7 cellular contexts compared by ENCODE assay signal in genomic region chr12:15787801-15788200, GRCh38. TPM values are rescaled to one million over a fixed set of nuclear protein-coding genes. Genes with fewer than 3 reads are reported as not detected.
A peak's percentile ranks its signal among the peaks of the same experiment; 100 is the strongest.
DNase-seq lines count a peak whose midpoint lies in the region; ATAC-seq and TF ChIP-seq lines count a peak whose summit lies in the region.

No MANE protein-coding gene starts in this region.

- peaks cover 31% of the 10 kb centered on the region for H3K36me3 Mint-ChIP-seq in HFFc6 (ENCODE audit: low read depth)
- no peaks in the 10 kb centered on the region for H3K36me3 Mint-ChIP-seq in activated T-helper 2 cell treated with anti-CD3 and anti-CD28 coated beads, Interferon-gamma antibody, Interleukin-2, Interleukin-4, amounts not matched to agents 10 μg/mL and 5 μg/mL and 100 μg/mL, durations not matched to agents 14 hours and 24 hours and 36 hours (ENCODE audit: low read depth)
- H3K36me3 Mint-ChIP-seq in immature natural killer cell, result no peaks in the 10 kb centered on the region
- no peaks in the 10 kb centered on the region for H3K36me3 Mint-ChIP-seq in stimulated activated effector memory CD8-positive, alpha-beta T cell treated with anti-CD3 and anti-CD28 coated beads, Interleukin-12 subunit alpha, Interleukin-12 subunit beta, amount 100 ng/mL, for 72 hours

- H3K27me3 Mint-ChIP-seq in HFFc6 (ENCODE audit: insufficient read depth) (no peaks in the 10 kb centered on the region), immature natural killer cell (ENCODE audit: low read depth in 3 of 3) (peaks cover 14 to 33% (median 15%) of the 10 kb centered on the region in 3 donors)
- peaks cover 62% of the 10 kb centered on the region for H3K27me3 Mint-ChIP-seq in activated T-helper 2 cell treated with anti-CD3 and anti-CD28 coated beads, Interferon-gamma antibody, Interleukin-2, Interleukin-4, amounts not matched to agents 10 μg/mL and 5 μg/mL and 100 μg/mL, durations not matched to agents 14 hours and 24 hours and 36 hours (ENCODE audit: low read depth)

- DNase-seq in HFFc6 (no peak), immature natural killer cell (no peak), NCI-H226 (no peak), HK-2 (ENCODE audit: unreplicated experiment) (no peak)
- DNase-seq in activated T-helper 2 cell treated with anti-CD3 and anti-CD28 coated beads, Interferon-gamma antibody, Interleukin-2, Interleukin-4, amounts not matched to agents 10 μg/mL and 5 μg/mL and 100 μg/mL, durations not matched to agents 14 hours and 24 hours and 36 hours (ENCODE audit: low spot score), result no peak
- DNase-seq in stimulated activated effector memory CD8-positive, alpha-beta T cell treated with anti-CD3 and anti-CD28 coated beads, Interleukin-12 subunit alpha, Interleukin-12 subunit beta, amount 100 ng/mL, for 72 hours (ENCODE audit: low spot score in 2 of 2), result no peak

- H3K4me1 Mint-ChIP-seq in HFFc6 (ENCODE audit: low read depth) (peaks cover 56% of the 10 kb centered on the region), immature natural killer cell (peaks cover 14 to 20% of the 10 kb centered on the region in 2 donors)
- peaks cover 16% of the 10 kb centered on the region for H3K4me1 Mint-ChIP-seq in activated T-helper 2 cell treated with anti-CD3 and anti-CD28 coated beads, Interferon-gamma antibody, Interleukin-2, Interleukin-4, amounts not matched to agents 10 μg/mL and 5 μg/mL and 100 μg/mL, durations not matched to agents 14 hours and 24 hours and 36 hours (ENCODE audit: low read depth)
- H3K4me1 Mint-ChIP-seq in stimulated activated effector memory CD8-positive, alpha-beta T cell treated with anti-CD3 and anti-CD28 coated beads, Interleukin-12 subunit alpha, Interleukin-12 subunit beta, amount 100 ng/mL, for 72 hours, result peaks cover 16% of the 10 kb centered on the region

- no peak for ATAC-seq in stimulated activated effector memory CD8-positive, alpha-beta T cell treated with anti-CD3 and anti-CD28 coated beads, Interleukin-12 subunit alpha, Interleukin-12 subunit beta, amount 100 ng/mL, for 72 hours
- no peak for ATAC-seq in GM21825 (IDR thresholded peaks at IDR 0.05; ENCODE audit: unreplicated experiment)

- H3K27ac Mint-ChIP-seq in HFFc6 (peak overlapping the region; percentile 60), immature natural killer cell (no peak overlapping the region)
- H3K27ac Mint-ChIP-seq in activated T-helper 2 cell treated with anti-CD3 and anti-CD28 coated beads, Interferon-gamma antibody, Interleukin-2, Interleukin-4, amounts not matched to agents 10 μg/mL and 5 μg/mL and 100 μg/mL, durations not matched to agents 14 hours and 24 hours and 36 hours, result no peak overlapping the region
- no peak overlapping the region for H3K27ac Mint-ChIP-seq in stimulated activated effector memory CD8-positive, alpha-beta T cell treated with anti-CD3 and anti-CD28 coated beads, Interleukin-12 subunit alpha, Interleukin-12 subunit beta, amount 100 ng/mL, for 72 hours

- no peak for TF ChIP-seq CTCF in HFFc6 (IDR thresholded peaks at IDR 0.05)

- H3K9me3 Mint-ChIP-seq in HFFc6, result no peaks in the 10 kb centered on the region
- no peaks in the 10 kb centered on the region for H3K9me3 Mint-ChIP-seq in activated T-helper 2 cell treated with anti-CD3 and anti-CD28 coated beads, Interferon-gamma antibody, Interleukin-2, Interleukin-4, amounts not matched to agents 10 μg/mL and 5 μg/mL and 100 μg/mL, durations not matched to agents 14 hours and 24 hours and 36 hours
- no peaks in the 10 kb centered on the region for H3K9me3 Mint-ChIP-seq in immature natural killer cell
- H3K9me3 Mint-ChIP-seq in stimulated activated effector memory CD8-positive, alpha-beta T cell treated with anti-CD3 and anti-CD28 coated beads, Interleukin-12 subunit alpha, Interleukin-12 subunit beta, amount 100 ng/mL, for 72 hours, result no peaks in the 10 kb centered on the region

- intact Hi-C loops in activated T-helper 2 cell treated with anti-CD3 and anti-CD28 coated beads, Interferon-gamma antibody, Interleukin-2, Interleukin-4, amounts not matched to agents 10 μg/mL and 5 μg/mL and 100 μg/mL, durations not matched to agents 14 hours and 24 hours and 36 hours (cut with micrococcal nuclease), result loop anchor here (5.0 to 10.0 kb wide), 3 partner anchors 86 to 196 kb away; partner anchors contain the start of gene STRAP

- H3K4me3 Mint-ChIP-seq in HFFc6, result peak overlapping the region; percentile 92
- H3K4me3 Mint-ChIP-seq in activated T-helper 2 cell treated with anti-CD3 and anti-CD28 coated beads, Interferon-gamma antibody, Interleukin-2, Interleukin-4, amounts not matched to agents 10 μg/mL and 5 μg/mL and 100 μg/mL, durations not matched to agents 14 hours and 24 hours and 36 hours (ENCODE audit: low read depth), result peak overlapping the region; percentile 76
- peak overlapping the region; percentile 83 to 91 (median 89) for H3K4me3 Mint-ChIP-seq in immature natural killer cell
- H3K4me3 Mint-ChIP-seq in stimulated activated effector memory CD8-positive, alpha-beta T cell treated with anti-CD3 and anti-CD28 coated beads, Interleukin-12 subunit alpha, Interleukin-12 subunit beta, amount 100 ng/mL, for 72 hours, result peak overlapping the region; percentile 90

RNA-seq across cellular contexts. Expression of gene EPS8, which starts 1.4 kb away (rescaled TPM):
- 10 to 100 TPM; 46.1 to 50.7 (median 46.6) TPM for total RNA-seq in HFFc6 (2021; fragmentation: NEBNext Ultra II Directional; extraction: Animal tissue kit (Norgen Biotek cat#: 25700))
- total RNA-seq in activated T-helper 2 cell treated with anti-CD3 and anti-CD28 coated beads, Interferon-gamma antibody, Interleukin-2, Interleukin-4, amounts not matched to agents 10 μg/mL and 5 μg/mL and 100 μg/mL, durations not matched to agents 14 hours and 24 hours and 36 hours, result 2.7 and 2.8 TPM in 2 replicates
- polyA plus RNA-seq in immature natural killer cell, result 1 to 10 TPM in 2 of 3 donors, under 1 TPM in 1; 0.24 to 2.8 (median 2.0) TPM

Comparison
In these comparisons a context has a peak if more than half of its experiments do, and no peak if none do; other contexts are left out.
1. RNA of gene EPS8, which starts 1.4 kb away (total RNA-seq): 46.1 to 50.7 TPM in HFFc6; 2.7 to 2.8 TPM in activated T-helper 2 cell treated with anti-CD3 and anti-CD28 coated beads, Interferon-gamma antibody, Interleukin-2, Interleukin-4, amounts not matched to agents 10 μg/mL and 5 μg/mL and 100 μg/mL, durations not matched to agents 14 hours and 24 hours and 36 hours; every median in the first group is over 10 times any median in the second.
2. Peak in every context shown above with its lines, with median percentiles within 50 percentile points of each other: H3K4me3 Mint-ChIP-seq.